In genomic region chr1:214423045-214423444, GRCh38 we compare ENCODE assay signal across 27 cellular contexts.
DNase-seq lines count a peak whose midpoint lies in the region; ATAC-seq and TF ChIP-seq lines count a peak whose summit lies in the region.
"Had no signal": no experiment of that assay in that cellular context is flagged by ENCODE, and none has a peak within 500 bp of the region (broad histone marks: within the 10 kb centered on the region; RNA-seq: fewer than 3 reads in every experiment).

No MANE protein-coding gene starts in this region.

- H3K18ac ChIP-seq in mesenchymal stem cell (ENCODE audit: low read depth in 1 of 2, low read length in 2 of 2) = peak overlapping the region in 1 of 2 experiments; percentile 84

- peak overlapping the region in 1 of 2 experiments; percentile 70 for H2BK12ac ChIP-seq in mesenchymal stem cell (ENCODE audit: low read length in 2 of 2)

- DNase-seq in SK-N-SH (no peak), SJSA1 (ENCODE audit: low read depth in 1 of 2, low spot score in 2 of 2) (no peak), mesenchymal stem cell (no peak), NCI-H82 (lab: John Stamatoyannopoulos, UW) (no peak)
- DNase-seq in naive thymus-derived CD8-positive, alpha-beta T cell = no peak
- DNase-seq: activated CD4-positive, alpha-beta memory T cell treated with anti-CD3 and anti-CD28 coated beads for 36 hours; activated effector memory CD4-positive, alpha-beta T cell treated with Interleukin-2 at 50 U/mL for 16 hours; AML-193; cortex of kidney; DMS79; heart left ventricle; KG1; midbrain; NCI-H187; NCI-H526 treated with DMSO at 0.1 percent for 48 hours; SHP77 treated with DMSO at 0.1 percent for 48 hours; stimulated activated CD4-positive, alpha-beta T cell treated with anti-CD3 and anti-CD28 coated beads, Interleukin-4, amount 100 ng/mL, for 4 hours; stimulated activated naive CD8-positive, alpha-beta T cell treated with anti-CD3 and anti-CD28 coated beads, Interleukin-15, Interleukin-2, amounts not matched to agents 100 U/mL and 50 U/mL, for 24 hours; thyroid gland; WERI-Rb-1 had no signal

- H3K9me2 ChIP-seq in SK-N-SH = no peaks in the 10 kb centered on the region

- H4K91ac ChIP-seq in mesenchymal stem cell (ENCODE audit: low read length) = peak overlapping the region; percentile 8

- CTCF ChIA-PET in SK-N-SH (lab: Yijun Ruan, JAX) = no interaction called here

- H3K36me3 ChIP-seq in SK-N-SH (replicated peaks in 1 of 2; ENCODE audit: control insufficient read depth in 1 of 2, insufficient read depth in 2 of 2, low read length in 1 of 2) (no peaks in the 10 kb centered on the region), SJSA1 (no peaks in the 10 kb centered on the region), mesenchymal stem cell (ENCODE audit: control insufficient read depth in 1 of 2, insufficient read depth in 2 of 2, low read depth in 1 of 2, low read length in 2 of 2) (peaks cover 0 to 1% of the 10 kb centered on the region in 2 experiments), skeletal muscle tissue (ENCODE audit: control insufficient read depth in 3 of 3, insufficient read depth in 3 of 3, low read length in 3 of 3) (no peaks in the 10 kb centered on the region)
- H3K36me3 ChIP-seq: heart left ventricle, thyroid gland, WERI-Rb-1 had no signal

- no peak for TF ChIP-seq RAD21 in SK-N-SH (IDR thresholded peaks at IDR 0.05; ENCODE audit: low read length)

- H2BK5ac ChIP-seq in mesenchymal stem cell (ENCODE audit: low read depth, low read length, poor library complexity, severe bottlenecking) = no peak overlapping the region

- H3K9me3 ChIP-seq in SK-N-SH = no peaks in the 10 kb centered on the region
- no peaks in the 10 kb centered on the region for H3K9me3 ChIP-seq in SJSA1 (replicated peaks)
- H3K9me3 ChIP-seq in mesenchymal stem cell (ENCODE audit: control insufficient read depth, low read length) = no peaks in the 10 kb centered on the region
- H3K9me3 ChIP-seq in skeletal muscle tissue (ENCODE audit: control insufficient read depth in 3 of 3, low read length in 3 of 3) = no peaks in the 10 kb centered on the region
- H3K9me3 ChIP-seq: heart left ventricle, thyroid gland had no signal

- H2AK5ac ChIP-seq in mesenchymal stem cell (ENCODE audit: low read length, severe bottlenecking) = peak overlapping the region; percentile 23

- no peaks in the 10 kb centered on the region for H3K27me3 ChIP-seq in SK-N-SH (ENCODE audit: insufficient read depth)
- no peaks in the 10 kb centered on the region for H3K27me3 ChIP-seq in SJSA1 (replicated peaks)
- no peaks in the 10 kb centered on the region for H3K27me3 ChIP-seq in mesenchymal stem cell (ENCODE audit: control insufficient read depth in 1 of 2, insufficient read depth in 1 of 2, low read length in 2 of 2)
- no peaks in the 10 kb centered on the region for H3K27me3 ChIP-seq in skeletal muscle tissue (ENCODE audit: control insufficient read depth in 3 of 3, insufficient read depth in 3 of 3, low read length in 3 of 3)
- H3K27me3 ChIP-seq: heart left ventricle, thyroid gland had no signal

- H3K4me1 ChIP-seq in SK-N-SH (ENCODE audit: control insufficient read depth in 1 of 2, insufficient read depth in 2 of 2, low read depth in 1 of 2, low read length in 1 of 2) = peaks cover 0 to 81% of the 10 kb centered on the region in 2 experiments
- H3K4me1 ChIP-seq in SJSA1 (replicated peaks) = peaks cover 80% of the 10 kb centered on the region
- peaks cover 20% of the 10 kb centered on the region for H3K4me1 ChIP-seq in mesenchymal stem cell (ENCODE audit: control insufficient read depth, insufficient read depth, low read depth, low read length)
- H3K4me1 ChIP-seq in skeletal muscle tissue (ENCODE audit: control insufficient read depth in 3 of 3, insufficient read depth in 3 of 3, low read length in 3 of 3) = peaks cover 30 to 39% (median 33%) of the 10 kb centered on the region in 3 donors

- H3K27ac Mint-ChIP-seq in naive thymus-derived CD8-positive, alpha-beta T cell = no peak overlapping the region
- H3K27ac Mint-ChIP-seq: activated CD4-positive, alpha-beta memory T cell treated with anti-CD3 and anti-CD28 coated beads for 36 hours; nephron; T-helper 1 cell treated with Interleukin-12 subunit alpha and Interleukin-12 subunit beta and Interleukin-4 antibody, amounts not matched to agents 30 μg/mL and 1 μg/mL, for 36 hours had no signal

- peaks cover 0 to 1% (median 0%) of the 10 kb centered on the region in 5 donors for H3K27me3 Mint-ChIP-seq in naive thymus-derived CD8-positive, alpha-beta T cell

- TF ChIP-seq EP300 in SK-N-SH (IDR thresholded peaks at IDR 0.05; ENCODE audit: borderline replicate concordance in 1 of 2, low read depth in 1 of 2, low read length in 1 of 2) = no peak

- no peak overlapping the region for H3K4ac ChIP-seq in mesenchymal stem cell (ENCODE audit: low read depth in 1 of 2, low read length in 2 of 2)

- peaks cover 88% of the 10 kb centered on the region for H3K79me2 ChIP-seq in SK-N-SH (ENCODE audit: insufficient read depth)

- peaks cover 50% of the 10 kb centered on the region for H3F3A ChIP-seq in SK-N-SH (replicated peaks; ENCODE audit: insufficient read depth)

- H3K4me2 ChIP-seq in SK-N-SH (peak overlapping the region; percentile 56), mesenchymal stem cell (ENCODE audit: low read length, poor library complexity, severe bottlenecking) (no peak overlapping the region)

- H3K9me3 Mint-ChIP-seq in naive thymus-derived CD8-positive, alpha-beta T cell = peaks cover 0 to 4% (median 0%) of the 10 kb centered on the region in 9 donors
- H3K9me3 Mint-ChIP-seq: nephron had no signal

- no peak overlapping the region for H4K8ac ChIP-seq in mesenchymal stem cell (ENCODE audit: low read length)

- H3K4me3 ChIP-seq in SK-N-SH (ENCODE audit: low read depth in 2 of 2, low read length in 1 of 2) = 0 out of 4 replicates have a peak overlapping the region, but pooled peaks of 1 of the 2 experiments have one; percentile 14
- no peak overlapping the region for H3K4me3 ChIP-seq in SJSA1
- H3K4me3 ChIP-seq in mesenchymal stem cell (ENCODE audit: insufficient read depth in 1 of 2, low read depth in 1 of 2, low read length in 2 of 2) = no peak overlapping the region
- H3K4me3 ChIP-seq in skeletal muscle tissue (ENCODE audit: low read length in 3 of 3) = peak overlapping the region in 1 of 3 donors; percentile 28
- H3K4me3 ChIP-seq: heart left ventricle, thyroid gland had no signal

- H3K4me1 Mint-ChIP-seq in naive thymus-derived CD8-positive, alpha-beta T cell = peaks cover 7 to 21% (median 14%) of the 10 kb centered on the region in 4 donors

- no peak for ATAC-seq in SK-N-SH treated with all-trans-retinoic acid at 6 μM for 48 hours
- ATAC-seq in HG02571 (IDR thresholded peaks at IDR 0.05; ENCODE audit: unreplicated experiment) = no peak
- no peak for ATAC-seq in naive thymus-derived CD8-positive, alpha-beta T cell
- ATAC-seq: left lobe of liver; stimulated activated naive CD8-positive, alpha-beta T cell treated with anti-CD3 and anti-CD28 coated beads, Interleukin-15, Interleukin-2, amounts not matched to agents 100 U/mL and 50 U/mL, for 24 hours had no signal

- H3K9ac ChIP-seq in SK-N-SH (peak overlapping the region; percentile 50; the same call in 1 of the 2 replicates), mesenchymal stem cell (ENCODE audit: low read length) (no peak overlapping the region), skeletal muscle tissue (ENCODE audit: low read depth in 1 of 3, low read length in 3 of 3) (peak overlapping the region in 2 of 3 donors; percentile 67 to 75)

- no peak overlapping the region for H3K14ac ChIP-seq in mesenchymal stem cell (ENCODE audit: low read length in 2 of 2)

- H2BK120ac ChIP-seq in mesenchymal stem cell (ENCODE audit: low read depth, low read length) = no peak overlapping the region

- WGBS in SK-N-SH (ENCODE audit: low lambda C conversion rate) = 91% methylated on average over 5 of the region's 5 CpGs
- 89% methylated on average over 5 of the region's 5 CpGs for WGBS in mesenchymal stem cell

- peak overlapping the region; percentile 6 for H2BK15ac ChIP-seq in mesenchymal stem cell (ENCODE audit: low read depth, poor library complexity, severe bottlenecking)

- no peaks in the 10 kb centered on the region for H3K79me1 ChIP-seq in mesenchymal stem cell (replicated peaks; ENCODE audit: low read length, poor library complexity, severe bottlenecking)

- H3K27ac ChIP-seq in SK-N-SH (ENCODE audit: low read depth in 2 of 2, low read length in 1 of 2) (peak overlapping the region in 1 of 2 experiments; percentile 91; a peak in 2 of 4 replicates), SJSA1 (peak overlapping the region; percentile 39; the same call in 1 of the 2 replicates), mesenchymal stem cell (ENCODE audit: low read length, poor library complexity, severe bottlenecking) (peak overlapping the region; percentile 77), skeletal muscle tissue (ENCODE audit: low read depth, low read length) (peak overlapping the region; percentile 91)
- H3K27ac ChIP-seq: 22Rv1, heart left ventricle, thyroid gland, WERI-Rb-1 had no signal

- H4K20me1 ChIP-seq in SK-N-SH (ENCODE audit: insufficient read depth) = 0 out of 2 replicates have a peak, but pooled peaks cover 3% of the 10 kb centered on the region

- H2AFZ ChIP-seq in SK-N-SH (ENCODE audit: low read depth) (no peak overlapping the region), mesenchymal stem cell (ENCODE audit: low read depth, low read length) (no peak overlapping the region)

- no peak overlapping the region for H3K4me3 Mint-ChIP-seq in naive thymus-derived CD8-positive, alpha-beta T cell
- H3K4me3 Mint-ChIP-seq: activated CD4-positive, alpha-beta memory T cell treated with anti-CD3 and anti-CD28 coated beads for 36 hours; nephron; T-helper 1 cell treated with Interleukin-12 subunit alpha and Interleukin-12 subunit beta and Interleukin-4 antibody, amounts not matched to agents 30 μg/mL and 1 μg/mL, for 36 hours had no signal

- H3K36me3 Mint-ChIP-seq in naive thymus-derived CD8-positive, alpha-beta T cell = no peaks in the 10 kb centered on the region
- H3K36me3 Mint-ChIP-seq: activated CD4-positive, alpha-beta memory T cell treated with anti-CD3 and anti-CD28 coated beads for 36 hours had no signal

- H3K23ac ChIP-seq in mesenchymal stem cell (ENCODE audit: low read length in 2 of 2) = no peak overlapping the region

- no peak for TF ChIP-seq CTCF in SK-N-SH (IDR thresholded peaks at IDR 0.05)

- POLR2A ChIA-PET in SK-N-SH (lab: Yijun Ruan, JAX) = no interaction called here
- POLR2A ChIA-PET in naive thymus-derived CD8-positive, alpha-beta T cell (lab: Charles Lee) = no interaction called here

TF ChIP-seq in SK-N-SH, 30 proteins besides CTCF, POLR2A, EP300 and RAD21 (continues in another document):
- TF ChIP-seq NRF1 (IDR thresholded peaks at IDR 0.05; ENCODE audit: low read depth, low read length) = no peak
- TF ChIP-seq YY1 (IDR thresholded peaks at IDR 0.05; ENCODE audit: low read depth) = no peak

TF ChIP-seq in SK-N-SH treated with all-trans-retinoic acid at 6 μM for 48 hours, 23 proteins besides CTCF, POLR2A, EP300 and RAD21:
- TF ChIP-seq ESRRG (CRISPR knock-in tag; IDR thresholded peaks at IDR 0.05) (no peak), ISL1 (CRISPR knock-in tag; IDR thresholded peaks at IDR 0.05) (no peak)
TF ChIP-seq in SK-N-SH treated with all-trans-retinoic acid at 6 μM for 48 hours: peak in this region for 0.
